In the genomic region with DNA sequence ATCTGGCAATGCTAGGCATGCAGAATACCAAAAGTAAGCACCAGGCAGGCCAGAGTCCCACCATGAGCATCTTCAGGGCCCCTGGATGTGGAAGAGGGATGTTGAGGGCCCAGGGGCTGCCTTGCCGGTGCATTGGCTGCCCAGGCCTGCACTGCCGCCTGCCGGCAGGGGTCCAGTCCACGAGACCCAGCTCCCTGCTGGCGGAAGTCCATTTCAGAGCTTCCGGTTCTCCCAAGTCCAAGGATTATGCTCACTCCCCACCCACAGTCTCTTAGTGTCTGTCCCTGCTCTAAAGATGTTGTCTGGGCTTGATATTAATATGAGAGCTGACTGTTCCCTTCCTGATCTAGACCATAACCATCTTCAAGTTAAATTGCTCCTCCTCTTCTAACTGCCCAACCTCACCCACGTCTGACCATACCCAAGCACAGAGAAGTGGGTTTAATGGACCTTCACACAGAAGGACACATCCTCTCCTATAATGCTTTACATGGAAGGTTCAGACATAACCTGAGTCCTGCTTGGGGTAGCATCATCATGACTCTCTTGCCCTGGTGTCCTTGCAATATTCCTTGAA, we compare ENCODE assay signal across 8 cellular contexts.
A peak's percentile ranks its signal among the peaks of the same experiment; 100 is the strongest.
DNase-seq lines count a peak whose midpoint lies in the region; ATAC-seq and TF ChIP-seq lines count a peak whose summit lies in the region.

No MANE protein-coding gene starts in this region.

- H3K4me1 ChIP-seq in cardiac muscle cell (ENCODE audit: low read depth) (no peaks in the 10 kb centered on the region), uterus (peaks cover 0 to 4% of the 10 kb centered on the region in 2 donors)

- TF ChIP-seq POLR2A in uterus (IDR thresholded peaks at IDR 0.05) = no peak

- H3K9me3 ChIP-seq in cardiac muscle cell (ENCODE audit: low read depth) = no peaks in the 10 kb centered on the region
- H3K9me3 ChIP-seq in uterus = no peaks in the 10 kb centered on the region

- ATAC-seq in GM21825 (IDR thresholded peaks at IDR 0.05; ENCODE audit: unreplicated experiment) = no peak

- H3K36me3 ChIP-seq in H7 (replicated peaks; ENCODE audit: control insufficient read depth, insufficient read depth, low read length) (no peaks in the 10 kb centered on the region), cardiac muscle cell (no peaks in the 10 kb centered on the region), uterus (no peaks in the 10 kb centered on the region)

- no peaks in the 10 kb centered on the region for H3K27me3 ChIP-seq in H7 (ENCODE audit: control insufficient read depth, insufficient read depth, low read length)
- H3K27me3 ChIP-seq in cardiac muscle cell = no peaks in the 10 kb centered on the region
- H3K27me3 ChIP-seq in uterus = no peaks in the 10 kb centered on the region

- H3K4me3 ChIP-seq in H7 (ENCODE audit: insufficient read depth, low read depth, low read length) (no peak overlapping the region), cardiac muscle cell (no peak overlapping the region), uterus (no peak overlapping the region)

- intact Hi-C loops in uterus (cut with DNase I; ENCODE audit: low total_unique reads) = loop anchor here (10.0 kb wide), 1 partner anchor 77 kb away; no protein-coding TSS in a partner anchor

- H3K27ac ChIP-seq in cardiac muscle cell (no peak overlapping the region), uterus (no peak overlapping the region)

- peak; percentile 83 for TF ChIP-seq CTCF in cardiac muscle cell (IDR thresholded peaks at IDR 0.05; ENCODE audit: low read depth, low read length)
- peak in 1 of 4 experiments; percentile 38 for TF ChIP-seq CTCF in uterus (IDR thresholded peaks at IDR 0.05)

- DNase-seq in H7 = peak; percentile 83
- DNase-seq in RPMI8226 = peak; percentile 37
- peak; percentile 65 to 80 for DNase-seq in cardiac muscle cell (ENCODE audit: low read depth in 1 of 2, low spot score in 1 of 2)
- peak; percentile 61 for DNase-seq in retina
- no peak for DNase-seq in activated effector memory CD4-positive, alpha-beta T cell treated with anti-CD3 and anti-CD28 coated beads, Interleukin-2, amount 50 U/mL, for 16 hours
- DNase-seq in uterus = no peak
- no peak for DNase-seq in activated CD8-positive, alpha-beta memory T cell treated with anti-CD3 and anti-CD28 coated beads for 24 hours

Comparison
In these comparisons a context has a peak if more than half of its experiments do, and no peak if none do; other contexts are left out.
1. DNase-seq: peak in H7 (single experiment), RPMI8226 (single experiment), cardiac muscle cell (2 of 2) and retina (single experiment); none in activated effector memory CD4-positive, alpha-beta T cell treated with anti-CD3 and anti-CD28 coated beads, Interleukin-2, amount 50 U/mL, for 16 hours (single experiment), uterus (0 of 2) and activated CD8-positive, alpha-beta memory T cell treated with anti-CD3 and anti-CD28 coated beads for 24 hours (single experiment).